Comparison of ENCODE assay signal across 21 cellular contexts in the genomic region with DNA sequence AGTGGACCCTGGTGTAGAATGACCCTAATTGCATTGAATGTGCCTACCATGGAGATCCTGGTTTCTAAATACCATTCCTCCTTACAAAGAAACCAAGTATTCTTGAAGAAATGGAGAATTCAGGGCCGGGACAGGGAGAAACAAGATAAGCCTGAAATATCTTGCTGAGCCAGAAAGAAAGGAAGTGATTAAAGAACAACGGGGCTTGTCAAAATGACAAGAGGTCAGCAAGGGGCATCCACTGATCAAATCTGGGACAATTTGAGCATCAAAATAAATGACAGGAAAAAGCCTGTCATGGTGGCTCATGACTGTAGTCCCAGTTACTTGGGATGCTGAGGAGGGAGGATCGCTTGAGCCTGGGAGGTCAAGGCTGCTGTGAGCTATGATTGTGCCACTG. TPM values are rescaled to one million over a fixed set of nuclear protein-coding genes. Genes with fewer than 3 reads are reported as not detected.
"Had no signal": no experiment of that assay in that cellular context is flagged by ENCODE, and none has a peak within 500 bp of the region (broad histone marks: within the 10 kb centered on the region; RNA-seq: fewer than 3 reads in every experiment).

No MANE protein-coding gene starts in this region.

- DNase-seq: colonic mucosa; dermis blood vessel endothelial cell; foreskin melanocyte; head of caudate nucleus; hippocampal formation; left colon; left ventricle myocardium superior; mesendoderm; naive thymus-derived CD4-positive, alpha-beta T cell; psoas muscle; retina; right lobe of liver; stimulated activated CD4-positive, alpha-beta T cell treated with anti-CD3 and anti-CD28 coated beads, Interleukin-4, amount 100 ng/mL, for 1 hour; stimulated activated CD8-positive, alpha-beta memory T cell treated with anti-CD3 and anti-CD28 coated beads, Interleukin-4, amount 100 ng/mL, for 48 hours; tibial artery; upper lobe of right lung had no signal

- H3K36me3 Mint-ChIP-seq: naive thymus-derived CD4-positive, alpha-beta T cell; stimulated activated effector memory CD8-positive, alpha-beta T cell treated with anti-CD3 and anti-CD28 coated beads, Interleukin-12 subunit alpha, Interleukin-12 subunit beta, amount 100 ng/mL, for 72 hours had no signal

- ATAC-seq: left colon; left ventricle myocardium superior; naive thymus-derived CD4-positive, alpha-beta T cell; psoas muscle; right lobe of liver; stimulated activated effector memory CD8-positive, alpha-beta T cell treated with anti-CD3 and anti-CD28 coated beads, Interleukin-12 subunit alpha, Interleukin-12 subunit beta, amount 100 ng/mL, for 72 hours; upper lobe of right lung had no signal

- H3K27ac Mint-ChIP-seq: naive thymus-derived CD4-positive, alpha-beta T cell; stimulated activated effector memory CD8-positive, alpha-beta T cell treated with anti-CD3 and anti-CD28 coated beads, Interleukin-12 subunit alpha, Interleukin-12 subunit beta, amount 100 ng/mL, for 72 hours; stimulated activated naive CD8-positive, alpha-beta T cell treated with anti-CD3 and anti-CD28 coated beads, Interleukin-15, Interleukin-2, amounts not matched to agents 100 ng/mL and 50 ng/mL, for 24 hours had no signal

- H3K9me3 Mint-ChIP-seq: naive thymus-derived CD4-positive, alpha-beta T cell; stimulated activated effector memory CD8-positive, alpha-beta T cell treated with anti-CD3 and anti-CD28 coated beads, Interleukin-12 subunit alpha, Interleukin-12 subunit beta, amount 100 ng/mL, for 72 hours; stimulated activated naive CD8-positive, alpha-beta T cell treated with anti-CD3 and anti-CD28 coated beads, Interleukin-15, Interleukin-2, amounts not matched to agents 100 ng/mL and 50 ng/mL, for 24 hours had no signal

- H3K4me3 Mint-ChIP-seq: naive thymus-derived CD4-positive, alpha-beta T cell; stimulated activated effector memory CD8-positive, alpha-beta T cell treated with anti-CD3 and anti-CD28 coated beads, Interleukin-12 subunit alpha, Interleukin-12 subunit beta, amount 100 ng/mL, for 72 hours; stimulated activated naive CD8-positive, alpha-beta T cell treated with anti-CD3 and anti-CD28 coated beads, Interleukin-15, Interleukin-2, amounts not matched to agents 100 ng/mL and 50 ng/mL, for 24 hours had no signal

RNA-seq across cellular contexts. Expression of gene CLDN3, which starts 39.6 kb away (rescaled TPM):
- total RNA-seq: left ventricle myocardium superior; mononuclear cell; naive thymus-derived CD4-positive, alpha-beta T cell; temporal lobe; vagina had no signal
